ENCODE assay signal across 1 cellular context in the genomic region with DNA sequence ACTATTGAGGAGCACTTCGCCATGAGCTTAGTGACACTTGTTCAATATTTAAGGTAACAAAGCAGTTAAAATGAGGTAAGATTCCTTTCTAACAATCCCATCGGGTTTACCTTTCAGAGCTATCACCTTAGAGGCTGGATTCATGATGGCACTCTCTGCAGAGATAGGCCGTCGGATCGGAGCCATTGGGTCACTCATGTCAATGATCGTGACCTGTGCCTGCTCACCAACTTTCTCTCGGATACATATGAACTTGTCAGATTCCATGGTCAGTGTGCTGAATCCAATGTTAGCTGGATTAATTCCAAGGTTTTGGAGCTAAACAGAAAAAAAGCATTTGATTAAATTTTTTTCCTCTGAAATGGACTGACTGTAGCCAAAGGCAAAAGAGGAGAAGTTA.
A peak's percentile ranks its signal among the peaks of the same experiment; 100 is the strongest.
TF ChIP-seq lines count a peak whose summit lies in the region.

No MANE protein-coding gene starts in this region.

TF ChIP-seq in K562, 482 proteins besides CTCF, POLR2A, EP300 and RAD21 (continues in another document):
- no peak for TF ChIP-seq ZNF695 (CRISPR knock-in tag; IDR thresholded peaks at IDR 0.05)
- no peak for TF ChIP-seq ZBTB7A (IDR thresholded peaks at IDR 0.05; ENCODE audit: borderline replicate concordance, control insufficient read depth, low read depth, low read length)
- no peak for TF ChIP-seq ZNF512 (tag; IDR thresholded peaks at IDR 0.05)
- TF ChIP-seq ZNF12 (CRISPR knock-in tag; IDR thresholded peaks at IDR 0.05), result no peak
- no peak for TF ChIP-seq HNRNPK (IDR thresholded peaks at IDR 0.05; ENCODE audit: low read depth, low read length, poor library complexity, severe bottlenecking)
- TF ChIP-seq, protein P1, sequence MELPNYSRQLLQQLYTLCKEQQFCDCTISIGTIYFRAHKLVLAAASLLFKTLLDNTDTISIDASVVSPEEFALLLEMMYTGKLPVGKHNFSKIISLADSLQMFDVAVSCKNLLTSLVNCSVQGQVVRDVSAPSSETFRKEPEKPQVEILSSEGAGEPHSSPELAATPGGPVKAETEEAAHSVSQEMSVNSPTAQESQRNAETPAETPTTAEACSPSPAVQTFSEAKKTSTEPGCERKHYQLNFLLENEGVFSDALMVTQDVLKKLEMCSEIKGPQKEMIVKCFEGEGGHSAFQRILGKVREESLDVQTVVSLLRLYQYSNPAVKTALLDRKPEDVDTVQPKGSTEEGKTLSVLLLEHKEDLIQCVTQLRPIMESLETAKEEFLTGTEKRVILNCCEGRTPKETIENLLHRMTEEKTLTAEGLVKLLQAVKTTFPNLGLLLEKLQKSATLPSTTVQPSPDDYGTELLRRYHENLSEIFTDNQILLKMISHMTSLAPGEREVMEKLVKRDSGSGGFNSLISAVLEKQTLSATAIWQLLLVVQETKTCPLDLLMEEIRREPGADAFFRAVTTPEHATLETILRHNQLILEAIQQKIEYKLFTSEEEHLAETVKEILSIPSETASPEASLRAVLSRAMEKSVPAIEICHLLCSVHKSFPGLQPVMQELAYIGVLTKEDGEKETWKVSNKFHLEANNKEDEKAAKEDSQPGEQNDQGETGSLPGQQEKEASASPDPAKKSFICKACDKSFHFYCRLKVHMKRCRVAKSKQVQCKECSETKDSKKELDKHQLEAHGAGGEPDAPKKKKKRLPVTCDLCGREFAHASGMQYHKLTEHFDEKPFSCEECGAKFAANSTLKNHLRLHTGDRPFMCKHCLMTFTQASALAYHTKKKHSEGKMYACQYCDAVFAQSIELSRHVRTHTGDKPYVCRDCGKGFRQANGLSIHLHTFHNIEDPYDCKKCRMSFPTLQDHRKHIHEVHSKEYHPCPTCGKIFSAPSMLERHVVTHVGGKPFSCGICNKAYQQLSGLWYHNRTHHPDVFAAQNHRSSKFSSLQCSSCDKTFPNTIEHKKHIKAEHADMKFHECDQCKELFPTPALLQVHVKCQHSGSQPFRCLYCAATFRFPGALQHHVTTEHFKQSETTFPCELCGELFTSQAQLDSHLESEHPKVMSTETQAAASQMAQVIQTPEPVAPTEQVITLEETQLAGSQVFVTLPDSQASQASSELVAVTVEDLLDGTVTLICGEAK (IDR thresholded peaks at IDR 0.05), result no peak
- TF ChIP-seq, protein P1 (CRISPR knock-in tag; IDR thresholded peaks at IDR 0.05), result peak; percentile 2; the same call in 1 of the 2 replicates
- TF ChIP-seq MTA3 (IDR thresholded peaks at IDR 0.05; ENCODE audit: borderline replicate concordance), result 0 out of 2 replicates have a peak, but pooled peaks have one; percentile 9
- TF ChIP-seq THAP12 (CRISPR knock-in tag; IDR thresholded peaks at IDR 0.05), result 0 out of 2 replicates have a peak, but pooled peaks have one; percentile 5
- peak; percentile 62 for TF ChIP-seq ARID4B (CRISPR knock-in tag; IDR thresholded peaks at IDR 0.05)
- TF ChIP-seq KDM4B (IDR thresholded peaks at IDR 0.05; ENCODE audit: borderline replicate concordance in 2 of 2, low read depth in 1 of 2), result no peak
- TF ChIP-seq ESRRB (CRISPR knock-in tag; IDR thresholded peaks at IDR 0.05; ENCODE audit: borderline replicate concordance), result no peak
- TF ChIP-seq ETV5 (CRISPR knock-in tag; IDR thresholded peaks at IDR 0.05; ENCODE audit: low read depth), result peak; percentile 47; the same call in 1 of the 2 replicates
- no peak for TF ChIP-seq ZNF133 (CRISPR knock-in tag; IDR thresholded peaks at IDR 0.05)
- TF ChIP-seq ZNF175 (CRISPR knock-in tag; IDR thresholded peaks at IDR 0.05; ENCODE audit: low read depth), result no peak
- no peak for TF ChIP-seq HLTF (IDR thresholded peaks at IDR 0.05)
- no peak for TF ChIP-seq ZNF184 (CRISPR knock-in tag; IDR thresholded peaks at IDR 0.05)
- TF ChIP-seq GTF2A2 (tag; IDR thresholded peaks at IDR 0.05), result 0 out of 2 replicates have a peak, but pooled peaks have one; percentile 4
- no peak for TF ChIP-seq HNRNPLL (IDR thresholded peaks at IDR 0.05; ENCODE audit: low read depth, low read length, poor library complexity, severe bottlenecking)
- TF ChIP-seq CHD2 (IDR thresholded peaks at IDR 0.05; ENCODE audit: low read depth, low read length), result peak; percentile 20; the same call in 1 of the 2 replicates
- no peak for TF ChIP-seq ATF3 (IDR thresholded peaks at IDR 0.05)
- TF ChIP-seq ATF3 (CRISPR knock-in tag; conservative IDR thresholded peaks at IDR 0.05), result no peak
- TF ChIP-seq GABPA (tag; conservative IDR thresholded peaks at IDR 0.05; ENCODE audit: low read depth), result 0 out of 2 replicates have a peak, but pooled peaks have one; percentile 24
- TF ChIP-seq, protein P2, sequence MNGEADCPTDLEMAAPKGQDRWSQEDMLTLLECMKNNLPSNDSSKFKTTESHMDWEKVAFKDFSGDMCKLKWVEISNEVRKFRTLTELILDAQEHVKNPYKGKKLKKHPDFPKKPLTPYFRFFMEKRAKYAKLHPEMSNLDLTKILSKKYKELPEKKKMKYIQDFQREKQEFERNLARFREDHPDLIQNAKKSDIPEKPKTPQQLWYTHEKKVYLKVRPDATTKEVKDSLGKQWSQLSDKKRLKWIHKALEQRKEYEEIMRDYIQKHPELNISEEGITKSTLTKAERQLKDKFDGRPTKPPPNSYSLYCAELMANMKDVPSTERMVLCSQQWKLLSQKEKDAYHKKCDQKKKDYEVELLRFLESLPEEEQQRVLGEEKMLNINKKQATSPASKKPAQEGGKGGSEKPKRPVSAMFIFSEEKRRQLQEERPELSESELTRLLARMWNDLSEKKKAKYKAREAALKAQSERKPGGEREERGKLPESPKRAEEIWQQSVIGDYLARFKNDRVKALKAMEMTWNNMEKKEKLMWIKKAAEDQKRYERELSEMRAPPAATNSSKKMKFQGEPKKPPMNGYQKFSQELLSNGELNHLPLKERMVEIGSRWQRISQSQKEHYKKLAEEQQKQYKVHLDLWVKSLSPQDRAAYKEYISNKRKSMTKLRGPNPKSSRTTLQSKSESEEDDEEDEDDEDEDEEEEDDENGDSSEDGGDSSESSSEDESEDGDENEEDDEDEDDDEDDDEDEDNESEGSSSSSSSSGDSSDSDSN (IDR thresholded peaks at IDR 0.05; ENCODE audit: borderline replicate concordance in 1 of 2, low read depth in 2 of 2, low read length in 2 of 2), result 0 out of 4 replicates have a peak, but pooled peaks of 1 of the 2 experiments have one; percentile 0
- TF ChIP-seq GTF2F1 (IDR thresholded peaks at IDR 0.05; ENCODE audit: low read depth, low read length), result 0 out of 2 replicates have a peak, but pooled peaks have one; percentile 1
- TF ChIP-seq, protein P3, sequence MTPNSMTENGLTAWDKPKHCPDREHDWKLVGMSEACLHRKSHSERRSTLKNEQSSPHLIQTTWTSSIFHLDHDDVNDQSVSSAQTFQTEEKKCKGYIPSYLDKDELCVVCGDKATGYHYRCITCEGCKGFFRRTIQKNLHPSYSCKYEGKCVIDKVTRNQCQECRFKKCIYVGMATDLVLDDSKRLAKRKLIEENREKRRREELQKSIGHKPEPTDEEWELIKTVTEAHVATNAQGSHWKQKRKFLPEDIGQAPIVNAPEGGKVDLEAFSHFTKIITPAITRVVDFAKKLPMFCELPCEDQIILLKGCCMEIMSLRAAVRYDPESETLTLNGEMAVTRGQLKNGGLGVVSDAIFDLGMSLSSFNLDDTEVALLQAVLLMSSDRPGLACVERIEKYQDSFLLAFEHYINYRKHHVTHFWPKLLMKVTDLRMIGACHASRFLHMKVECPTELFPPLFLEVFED (CRISPR knock-in tag; conservative IDR thresholded peaks at IDR 0.05), result no peak
- TF ChIP-seq HDAC3 (IDR thresholded peaks at IDR 0.05; ENCODE audit: borderline replicate concordance, partially characterized antibody), result no peak
